In the genomic region with DNA sequence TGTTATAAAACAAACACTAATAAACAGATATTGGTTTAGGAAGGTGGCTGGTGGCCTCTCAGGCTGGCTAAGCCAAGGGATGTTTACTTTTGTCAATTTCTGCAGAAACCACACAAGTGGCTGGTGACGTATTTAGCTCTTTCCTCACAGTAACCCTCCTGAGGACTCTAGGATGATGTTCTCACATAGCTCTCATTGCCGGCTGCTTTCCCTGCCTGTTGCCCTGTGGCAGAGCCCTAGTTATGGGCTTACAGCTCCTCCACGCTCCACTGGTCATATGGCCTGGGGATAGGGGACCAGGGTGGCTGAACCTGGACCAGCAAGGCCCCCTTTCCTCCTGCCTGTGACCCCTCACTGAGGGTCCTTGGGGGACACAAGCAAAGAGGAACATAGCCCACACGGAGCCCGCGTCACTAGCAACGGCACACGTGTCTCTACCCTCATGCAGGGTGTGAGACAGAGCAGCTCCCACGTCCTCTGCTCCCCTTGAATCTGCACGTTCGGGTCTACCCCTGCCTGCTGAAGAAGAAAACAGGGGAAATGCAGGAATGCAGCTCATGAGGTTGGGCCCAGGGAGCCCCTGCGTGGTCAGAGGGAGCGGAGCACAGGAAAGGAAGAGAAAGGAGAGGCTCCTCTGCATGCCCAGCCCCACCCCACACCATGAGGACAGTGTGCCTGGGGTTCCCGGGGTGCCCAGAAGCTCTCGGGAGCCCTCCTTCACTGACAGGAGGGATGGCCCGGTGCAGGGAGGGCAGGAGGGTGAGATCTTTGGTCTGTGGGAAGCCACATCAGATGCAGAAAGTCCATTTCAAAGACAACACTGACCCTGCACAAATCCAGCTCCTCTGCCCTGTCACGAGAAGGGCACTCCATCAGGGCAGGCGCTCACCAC, we compare ENCODE assay signal across 11 cellular contexts. TPM values are rescaled to one million over a fixed set of nuclear protein-coding genes. Genes with fewer than 3 reads are reported as not detected.
DNase-seq lines count a peak whose midpoint lies in the region; ATAC-seq, FAIRE-seq and TF ChIP-seq lines count a peak whose summit lies in the region.
"Had no signal": no experiment of that assay in that cellular context is flagged by ENCODE, and none has a peak within 500 bp of the region (broad histone marks: within the 10 kb centered on the region; RNA-seq: fewer than 3 reads in every experiment).

No MANE protein-coding gene starts in this region.

- H3K27ac Mint-ChIP-seq in activated CD4-positive, alpha-beta T cell treated with anti-CD3 and anti-CD28 coated beads, Interleukin-2, amount 10 ng/mL, durations not matched to agents 7 days and 5 days = no peak overlapping the region
- H3K27ac Mint-ChIP-seq: mesothelial cell of epicardium had no signal

- peak overlapping the region; percentile 84; the same call in 1 of the 2 replicates for H2BK15ac ChIP-seq in H1 (ENCODE audit: low read length)

- no peaks in the 10 kb centered on the region for H3K27me3 Mint-ChIP-seq in activated CD4-positive, alpha-beta T cell treated with anti-CD3 and anti-CD28 coated beads, Interleukin-2, amount 10 ng/mL, durations not matched to agents 7 days and 5 days

- H2AFZ ChIP-seq in H1 (ENCODE audit: low read length) = 0 out of 2 replicates have a peak overlapping the region, but pooled peaks have one; percentile 3

- peak overlapping the region; percentile 54; the same call in 1 of the 2 replicates for H3K27ac ChIP-seq in H1 (ENCODE audit: low read depth, low read length)

- H3K9ac ChIP-seq in H1 (replicated peaks in 1 of 4; ENCODE audit: extremely low read depth in 1 of 4, low read depth in 3 of 4, low read length in 3 of 4) = 0 out of 7 replicates have a peak overlapping the region, but pooled peaks of 1 of the 4 experiments have one; percentile 13

- no peak overlapping the region for H3K4me3 Mint-ChIP-seq in activated CD4-positive, alpha-beta T cell treated with anti-CD3 and anti-CD28 coated beads, Interleukin-2, amount 10 ng/mL, durations not matched to agents 7 days and 5 days
- H3K4me3 Mint-ChIP-seq: mesothelial cell of epicardium had no signal

- H3K79me1 ChIP-seq in H1 (ENCODE audit: low read depth, low read length) = peaks cover 4% of the 10 kb centered on the region; the same call in 1 of the 2 replicates

- H3K4me3 ChIP-seq in BE2C (ENCODE audit: low read depth, low read length) = no peak overlapping the region
- H3K4me3 ChIP-seq in H1 (ENCODE audit: extremely low read depth in 1 of 4, insufficient read depth in 2 of 4, low read depth in 3 of 4, low read length in 4 of 4) = 0 out of 8 replicates have a peak overlapping the region, but pooled peaks of 1 of the 4 experiments have one; percentile 5
- no peak overlapping the region for H3K4me3 ChIP-seq in mucosa of descending colon

- H4K8ac ChIP-seq in H1 (ENCODE audit: extremely low read depth, insufficient read depth, low read length) = no peak overlapping the region

- H2BK5ac ChIP-seq in H1 (ENCODE audit: low read depth, low read length) = peak overlapping the region; percentile 66

- no peak overlapping the region for H4K5ac ChIP-seq in H1 (ENCODE audit: insufficient read length, low read depth, low read length)

- no peaks in the 10 kb centered on the region for H3K27me3 ChIP-seq in BE2C
- H3K27me3 ChIP-seq in H1 (replicated peaks in 1 of 4; ENCODE audit: control insufficient read depth in 3 of 4, extremely low read depth in 1 of 4, insufficient read depth in 3 of 4, low read length in 3 of 4) = no peaks in the 10 kb centered on the region

- no peaks in the 10 kb centered on the region for H4K20me1 ChIP-seq in H1 (replicated peaks in 1 of 2; ENCODE audit: control insufficient read depth in 1 of 2, insufficient read depth in 2 of 2, low read length in 2 of 2)

- H3K23ac ChIP-seq in H1 (ENCODE audit: insufficient read length) = no peak overlapping the region

- ATAC-seq in mucosa of descending colon = peak; percentile 55

- H3K79me2 ChIP-seq in H1 (ENCODE audit: control insufficient read depth in 1 of 2, insufficient read depth in 2 of 2, low read length in 2 of 2) = peaks cover 0 to 21% of the 10 kb centered on the region in 2 experiments; a peak in 2 of 4 replicates

- peaks cover 8% of the 10 kb centered on the region for H3K4me1 ChIP-seq in BE2C
- peaks cover 11 to 16% (median 14%) of the 10 kb centered on the region in 4 experiments for H3K4me1 ChIP-seq in H1 (replicated peaks in 1 of 4; ENCODE audit: control insufficient read depth in 3 of 4, insufficient read depth in 4 of 4, low read length in 3 of 4)
- peaks cover 2% of the 10 kb centered on the region for H3K4me1 ChIP-seq in mucosa of descending colon (ENCODE audit: low read depth)

- TF ChIP-seq EP300 in H1 (IDR thresholded peaks at IDR 0.05; ENCODE audit: borderline replicate concordance in 1 of 2, low read depth in 2 of 2, low read length in 2 of 2) = no peak

- no peak overlapping the region for H2BK120ac ChIP-seq in H1 (replicated peaks; ENCODE audit: low read depth, low read length)

- H3K36me3 ChIP-seq in BE2C (0 out of 2 replicates have a peak, but pooled peaks cover 2% of the 10 kb centered on the region), H1 (ENCODE audit: control insufficient read depth in 2 of 4, insufficient read depth in 4 of 4, low read length in 3 of 4) (0 out of 8 replicates have a peak, but pooled peaks cover 0 to 2% (median 0%) of the 10 kb centered on the region in 4 experiments), mucosa of descending colon (ENCODE audit: low read depth) (no peaks in the 10 kb centered on the region)

- no peaks in the 10 kb centered on the region for H3K9me3 Mint-ChIP-seq in activated CD4-positive, alpha-beta T cell treated with anti-CD3 and anti-CD28 coated beads, Interleukin-2, amount 10 ng/mL, durations not matched to agents 7 days and 5 days

- TF ChIP-seq CTCF in BE2C (IDR thresholded peaks at IDR 0.05; ENCODE audit: low read depth, low read length) = no peak
- TF ChIP-seq CTCF in H1 (IDR thresholded peaks at IDR 0.05; ENCODE audit: control extremely low read depth in 1 of 3, insufficient read depth in 1 of 3, low read depth in 1 of 3, low read length in 3 of 3) = peak in 1 of 3 experiments; percentile 14; a peak in 1 of 4 replicates
- TF ChIP-seq CTCF in mucosa of descending colon (IDR thresholded peaks at IDR 0.05) = no peak
- TF ChIP-seq CTCF in GM20000 (IDR thresholded peaks at IDR 0.05; ENCODE audit: extremely low read depth, missing control alignments) = no peak

- no peaks in the 10 kb centered on the region for H3K4me1 Mint-ChIP-seq in activated CD4-positive, alpha-beta T cell treated with anti-CD3 and anti-CD28 coated beads, Interleukin-2, amount 10 ng/mL, durations not matched to agents 7 days and 5 days

- H4K91ac ChIP-seq in H1 (replicated peaks; ENCODE audit: insufficient read length, low read length) = peak overlapping the region; percentile 36

- CTCF ChIA-PET in H1 (lab: Charles Lee; ENCODE audit: partially characterized antibody) = interaction anchor here (0.9 to 2.9 kb wide), 15 partner anchors 11 to 201 kb away, joined by 3 to 13 read pairs (median 4); partner anchors contain the start of gene RAMACL
- CTCF ChIA-PET in activated CD4-positive, alpha-beta T cell treated with anti-CD3 and anti-CD28 coated beads, Interleukin-2, amount 10 ng/mL, durations not matched to agents 7 days and 5 days (lab: Charles Lee) = no interaction called here

- 0 out of 2 replicates have a peak overlapping the region, but pooled peaks have one; percentile 84 for H3K18ac ChIP-seq in H1 (ENCODE audit: extremely low read depth, low read length)

- H2BK12ac ChIP-seq in H1 (ENCODE audit: low read depth, low read length) = peak overlapping the region; percentile 68; the same call in 1 of the 2 replicates

- no peak overlapping the region for H3K56ac ChIP-seq in H1 (replicated peaks; ENCODE audit: insufficient read length, low read depth, low read length)

- POLR2A ChIA-PET in H1 (lab: Charles Lee; ENCODE audit: partially characterized antibody) = interaction anchor here (1.0 to 2.4 kb wide), 5 partner anchors 9 to 54 kb away, joined by 3 to 10 read pairs (median 3); partner anchors contain the start of gene RPS6KA2
- POLR2A ChIA-PET in activated CD4-positive, alpha-beta T cell treated with anti-CD3 and anti-CD28 coated beads, Interleukin-2, amount 10 ng/mL, durations not matched to agents 7 days and 5 days (lab: Charles Lee) = no interaction called here

- H3K4ac ChIP-seq in H1 (replicated peaks; ENCODE audit: insufficient read length, low read depth, low read length) = no peak overlapping the region

- DNase-seq in BE2C (peak; percentile 37), NCI-H2107 (lab: John Stamatoyannopoulos, UW) (peak; percentile 44), H1 (ENCODE audit: low read depth in 1 of 2, low spot score in 2 of 2) (peak; percentile 25 to 58), mucosa of descending colon (peak in 1 of 3 donors; percentile 34), GM20000 (ENCODE audit: low spot score) (no peak), foreskin melanocyte (no peak), NCI-H1105 (lab: John Stamatoyannopoulos, UW) (no peak)
- DNase-seq in activated CD4-positive, alpha-beta T cell treated with anti-CD3 and anti-CD28 coated beads, Interleukin-2, amount 10 ng/mL, durations not matched to agents 7 days and 5 days = no peak
- DNase-seq: activated CD4-positive, alpha-beta T cell treated with anti-CD3 and anti-CD28 coated beads, Interleukin-2, amount 50 U/mL, for 48 hours; Calu3 had no signal

- TF ChIP-seq POLR2A in H1 (IDR thresholded peaks at IDR 0.05; ENCODE audit: control extremely low read depth in 1 of 2, low read depth in 2 of 2, low read length in 2 of 2) = no peak

- no peaks in the 10 kb centered on the region for H3K36me3 Mint-ChIP-seq in activated CD4-positive, alpha-beta T cell treated with anti-CD3 and anti-CD28 coated beads, Interleukin-2, amount 10 ng/mL, durations not matched to agents 7 days and 5 days (ENCODE audit: low read depth)

- H3K14ac ChIP-seq in H1 (ENCODE audit: insufficient read length) = no peak overlapping the region

- H2AK5ac ChIP-seq in H1 (ENCODE audit: low read depth, low read length) = peak overlapping the region; percentile 66; the same call in 1 of the 2 replicates

- H3K4me2 ChIP-seq in H1 (ENCODE audit: insufficient read depth in 1 of 2, low read depth in 2 of 2, low read length in 2 of 2) = peak overlapping the region; percentile 4 to 61

- intact Hi-C loops in mucosa of descending colon (cut with DNase I, micrococcal nuclease) = no loop called here

- H3K23me2 ChIP-seq in H1 (ENCODE audit: low read depth, low read length) = no peaks in the 10 kb centered on the region

- peak in 1 of 2 experiments; percentile 41; a peak in 3 of 4 replicates for TF ChIP-seq RAD21 in H1 (IDR thresholded peaks at IDR 0.05 in 1 of 2, conservative IDR thresholded peaks at IDR 0.05 in 1 of 2; ENCODE audit: low read depth in 2 of 2, low read length in 2 of 2)

- FAIRE-seq in H1 (lab: Jason Lieb, UNC) = peak; percentile 60

- H2BK20ac ChIP-seq in H1 (ENCODE audit: low read length) = no peak overlapping the region

- 52% methylated on average over 18 of the region's 18 CpGs; no CpG with 5 or more reads in 1 of the 2 experiments for WGBS in H1 (ENCODE audit: extremely low coverage in 1 of 2, insufficient coverage in 1 of 2, insufficient read length in 1 of 2, insufficient replicate concordance in 2 of 2, low coverage in 1 of 2, low lambda C conversion rate in 2 of 2, missing lambda C conversion rate in 1 of 2), 2 experiments

- H3K9me3 ChIP-seq in BE2C (no peaks in the 10 kb centered on the region), H1 (ENCODE audit: insufficient read depth in 2 of 2, low read depth in 1 of 2, low read length in 1 of 2) (peaks cover 2 to 6% of the 10 kb centered on the region in 2 experiments; a peak in 1 of 4 replicates), mucosa of descending colon (peaks cover 4% of the 10 kb centered on the region)

RNA-seq across cellular contexts. Expression of gene RAMACL, which starts 13.9 kb away (rescaled TPM):
- polyA plus RNA-seq in BE2C (2012; ENCODE audit: insufficient read depth, insufficient read length, low read depth) = 2.1 TPM
- 0.34 and 0.97 TPM in 2 replicates for total RNA-seq in H1 (2021; fragmentation: NEBNext Ultra II Directional; extraction: Animal tissue kit (Norgen Biotek cat#: 25700))
- 0.23 TPM in 1 of 2 replicates, not detected in the other for polyA plus RNA-seq in H1 (2011; rRNA removed)
- polyA plus RNA-seq in H1 (2011; cell fraction: cytosol; rRNA removed) = 0.12 TPM
- 0.30 TPM for polyA plus RNA-seq in H1 (2011; cell fraction: nucleus; rRNA removed)
- 0.51 to 0.72 TPM (median 0.62 TPM) in 4 replicates for polyA plus RNA-seq in H1 (2012, experiment 1 of 2)
- polyA plus RNA-seq in H1 (2012, experiment 2 of 2) = 0.14 TPM
- 0.16 TPM for polyA plus RNA-seq in H1 (2013, experiment 1 of 2)
- polyA plus RNA-seq in H1 (2013, experiment 2 of 2) = 0.18 TPM
- 2.4 and 2.5 TPM in 2 replicates for polyA minus RNA-seq in H1 (2011; rRNA and poly(A)+ RNA removed)
- not detected for polyA minus RNA-seq in H1 (2011; cell fraction: cytosol; rRNA and poly(A)+ RNA removed)
- 7.8 TPM for polyA minus RNA-seq in H1 (2011; cell fraction: nucleus; rRNA and poly(A)+ RNA removed)
- total RNA-seq in mucosa of descending colon = 1 to 10 TPM in 1 of 3 donors, under 1 TPM in 2; 0.66 to 1.7 (median 0.92) TPM
- under 1 TPM; 0.25 to 0.32 TPM for total RNA-seq in activated CD4-positive, alpha-beta T cell treated with anti-CD3 and anti-CD28 coated beads, Interleukin-2, amount 10 ng/mL, durations not matched to agents 7 days and 5 days

RNA-seq across cellular contexts. Expression of gene RPS6KA2, which starts 54.4 kb away (rescaled TPM):
- polyA plus RNA-seq in BE2C (2012; ENCODE audit: insufficient read depth, insufficient read length, low read depth) = 27.7 TPM
- 24.4 and 25.7 TPM in 2 replicates for total RNA-seq in H1 (2021; fragmentation: NEBNext Ultra II Directional; extraction: Animal tissue kit (Norgen Biotek cat#: 25700))
- polyA plus RNA-seq in H1 (2011; rRNA removed) = 8.8 and 13.8 TPM in 2 replicates
- 12.1 TPM for polyA plus RNA-seq in H1 (2011; cell fraction: cytosol; rRNA removed)
- polyA plus RNA-seq in H1 (2011; cell fraction: nucleus; rRNA removed) = 22.2 TPM
- polyA plus RNA-seq in H1 (2012, experiment 1 of 2) = 12.7 to 16.1 TPM (median 13.3 TPM) in 4 replicates
- 7.8 TPM for polyA plus RNA-seq in H1 (2012, experiment 2 of 2)
- polyA plus RNA-seq in H1 (2013, experiment 1 of 2) = 9.1 TPM
- polyA plus RNA-seq in H1 (2013, experiment 2 of 2) = 8.6 TPM
- polyA minus RNA-seq in H1 (2011; rRNA and poly(A)+ RNA removed) = 22.4 and 29.4 TPM in 2 replicates
- polyA minus RNA-seq in H1 (2011; cell fraction: cytosol; rRNA and poly(A)+ RNA removed) = 9.8 TPM
- 37.0 TPM for polyA minus RNA-seq in H1 (2011; cell fraction: nucleus; rRNA and poly(A)+ RNA removed)
- total RNA-seq in mucosa of descending colon = 10 to 100 TPM in 2 of 3 donors, 1 to 10 TPM in 1; 8.6 to 21.3 (median 18.7) TPM
- total RNA-seq in activated CD4-positive, alpha-beta T cell treated with anti-CD3 and anti-CD28 coated beads, Interleukin-2, amount 10 ng/mL, durations not matched to agents 7 days and 5 days = 1 to 10 TPM; 3.6 to 4.0 TPM

Comparison
In these comparisons a context has a peak if more than half of its experiments do, and no peak if none do; other contexts are left out.
1. DNase-seq: peak in BE2C (single experiment), NCI-H2107 (single experiment) and H1 (2 of 2); none in GM20000 (single experiment), activated CD4-positive, alpha-beta T cell treated with anti-CD3 and anti-CD28 coated beads, Interleukin-2, amount 10 ng/mL, durations not matched to agents 7 days and 5 days (single experiment), foreskin melanocyte (single experiment) and NCI-H1105 (single experiment).